In the genomic region with DNA sequence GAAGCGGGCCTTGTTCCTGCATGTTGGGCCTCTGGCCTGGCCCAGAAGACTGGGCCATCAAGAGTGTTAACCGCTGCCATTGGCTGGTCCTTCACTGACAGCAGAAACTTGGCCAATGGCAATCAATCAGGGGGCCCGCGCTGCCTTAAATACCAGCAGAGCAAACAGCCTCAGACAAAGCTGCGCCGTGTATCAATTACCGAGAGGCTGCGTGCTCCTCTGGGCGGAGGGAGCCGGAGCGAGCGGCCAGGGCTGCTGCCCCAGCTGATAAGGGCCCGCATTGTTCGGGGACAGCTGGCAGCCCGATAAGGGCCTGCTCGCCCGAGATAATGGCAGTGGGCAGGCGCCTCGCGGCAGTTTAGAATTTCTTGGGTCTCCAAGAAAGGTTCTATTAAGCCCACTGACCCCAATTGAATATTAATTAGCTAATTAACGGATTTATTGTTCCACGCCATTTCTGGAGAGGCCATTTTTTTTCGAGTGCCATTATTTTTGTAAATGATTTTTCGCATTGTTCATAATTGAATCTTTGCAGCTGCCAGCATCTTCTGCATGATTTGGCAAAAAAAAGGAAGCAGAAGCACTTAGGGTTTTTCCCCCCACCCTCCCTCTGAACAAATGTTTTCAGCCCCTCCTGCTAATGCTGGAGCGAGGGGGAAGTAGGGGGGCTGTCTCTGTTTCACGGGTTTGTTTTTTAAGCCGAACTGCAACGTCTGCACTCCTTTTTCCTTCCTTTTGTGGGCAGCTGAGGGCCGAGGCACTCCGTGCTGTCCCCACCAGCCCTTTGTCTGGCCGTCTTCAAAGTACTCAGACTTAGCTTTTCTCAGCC, we compare ENCODE assay signal across 9 cellular contexts. TPM values are rescaled to one million over a fixed set of nuclear protein-coding genes. Genes with fewer than 3 reads are reported as not detected.
DNase-seq lines count a peak whose midpoint lies in the region; ATAC-seq, FAIRE-seq and TF ChIP-seq lines count a peak whose summit lies in the region.
"Had no signal": no experiment of that assay in that cellular context is flagged by ENCODE, and none has a peak within 500 bp of the region (broad histone marks: within the 10 kb centered on the region; RNA-seq: fewer than 3 reads in every experiment).

No MANE protein-coding gene starts in this region.

- H2AFZ ChIP-seq in K562 (ENCODE audit: low read depth, low read length) = peak overlapping the region; percentile 63

- peak; percentile 74 for FAIRE-seq in K562 (lab: Jason Lieb, UNC)
- FAIRE-seq: colon had no signal

- peak overlapping the region; percentile 13 to 61; a peak in 2 of 4 replicates for H3K9ac ChIP-seq in K562 (ENCODE audit: insufficient read depth in 1 of 2, low read depth in 2 of 2, low read length in 2 of 2)

- TF ChIP-seq EP300 in K562 (IDR thresholded peaks at IDR 0.05; ENCODE audit: low read length) (peak; percentile 86), tibial nerve (IDR thresholded peaks at IDR 0.05) (peak in 1 of 2 donors; percentile 38)

- no peaks in the 10 kb centered on the region for H3K9me3 Mint-ChIP-seq in effector memory CD8-positive, alpha-beta T cell

- peaks cover 2 to 15% of the 10 kb centered on the region in 2 experiments; a peak in 2 of 5 replicates for H3K27me3 ChIP-seq in K562 (ENCODE audit: control insufficient read depth in 2 of 2, insufficient read depth in 2 of 2, low read length in 2 of 2)
- no peaks in the 10 kb centered on the region for H3K27me3 ChIP-seq in lung (ENCODE audit: control insufficient read depth, insufficient read depth)
- H3K27me3 ChIP-seq in tibial nerve = peaks cover 0 to 15% of the 10 kb centered on the region in 2 donors

- ATAC-seq in K562 (peak; percentile 90), lung (ENCODE audit: insufficient read depth, low FRiP score) (peak; percentile 21), HG03521 (IDR thresholded peaks at IDR 0.05; ENCODE audit: unreplicated experiment) (no peak)
- no peak for ATAC-seq in effector memory CD8-positive, alpha-beta T cell (replicated peaks)

- H3K4me3 Mint-ChIP-seq in effector memory CD8-positive, alpha-beta T cell = no peak overlapping the region

- no peak overlapping the region for H3K27ac Mint-ChIP-seq in effector memory CD8-positive, alpha-beta T cell

- no peak for TF ChIP-seq RAD21 in K562 (CRISPR knock-in tag; conservative IDR thresholded peaks at IDR 0.05 in 1 of 2, IDR thresholded peaks at IDR 0.05 in 1 of 2)

- WGBS in K562 (ENCODE audit: insufficient coverage, low coverage, missing lambda C conversion rate) = 3% methylated on average over 31 of the region's 31 CpGs
- 17 to 19% methylated on average over 31 of the region's 31 CpGs for WGBS in lung, 2 donors
- 42 to 43% methylated on average over 31 of the region's 31 CpGs for WGBS in tibial nerve, 2 donors

- peak overlapping the region; percentile 6 for H3K4me3 ChIP-seq in K562
- H3K4me3 ChIP-seq in lung = no peak overlapping the region
- peak overlapping the region in 2 of 4 donors; percentile 4 to 30 for H3K4me3 ChIP-seq in tibial nerve

- BruUV-seq in K562 (replicated peaks; lab: Mats Ljungman, UMichigan) = no TSS peak

- peaks cover 3% of the 10 kb centered on the region; the same call in 1 of the 2 replicates for H4K20me1 ChIP-seq in K562 (replicated peaks; ENCODE audit: control insufficient read depth, insufficient read depth, low read length)

- H3K36me3 ChIP-seq in K562 (ENCODE audit: control insufficient read depth, insufficient read depth, low read length) (no peaks in the 10 kb centered on the region), lung (ENCODE audit: control insufficient read depth in 2 of 2, insufficient read depth in 2 of 2, low read length in 2 of 2) (no peaks in the 10 kb centered on the region), tibial nerve (no peaks in the 10 kb centered on the region)

- H3K27me3 Mint-ChIP-seq in effector memory CD8-positive, alpha-beta T cell = peaks cover 36 to 86% of the 10 kb centered on the region in 2 donors

- no peaks in the 10 kb centered on the region for H3K9me1 ChIP-seq in K562 (ENCODE audit: control insufficient read depth, insufficient read depth, low read length)

- H3K4me1 ChIP-seq in K562 (replicated peaks in 1 of 2; ENCODE audit: control insufficient read depth in 2 of 2, insufficient read depth in 2 of 2, low read length in 2 of 2) (peaks cover 20 to 25% of the 10 kb centered on the region in 2 experiments; a peak in 4 of 5 replicates), lung (ENCODE audit: control insufficient read depth in 2 of 2, insufficient read depth in 2 of 2, low read length in 2 of 2) (peaks cover 2 to 8% of the 10 kb centered on the region in 2 donors), tibial nerve (peaks cover 0 to 13% (median 1%) of the 10 kb centered on the region in 4 donors)

- H3K9me3 ChIP-seq in K562 (replicated peaks; ENCODE audit: control insufficient read depth, insufficient read depth, low read depth, low read length) (no peaks in the 10 kb centered on the region), lung (ENCODE audit: control insufficient read depth in 2 of 2, insufficient read depth in 1 of 2, low read length in 1 of 2) (peaks cover 0 to 5% of the 10 kb centered on the region in 2 donors), tibial nerve (no peaks in the 10 kb centered on the region)

- peak; percentile 50 for DNase-seq in activated CD8-positive, alpha-beta memory T cell treated with anti-CD3 and anti-CD28 coated beads for 24 hours
- DNase-seq in activated CD8-positive, alpha-beta memory T cell treated with anti-CD3 and anti-CD28 coated beads, Interleukin-2, amount 50 U/mL, for 4 hours = no peak
- DNase-seq in K562 (ENCODE audit: extremely low read depth in 1 of 4, low spot score in 3 of 4) (peak; percentile 87 to 91 (median 88)), lung (ENCODE audit: low spot score) (no peak), tibial nerve (ENCODE audit: low spot score in 2 of 2) (no peak)
- DNase-seq in activated CD4-positive, alpha-beta T cell treated with anti-CD3 and anti-CD28 coated beads, Interleukin-2, amount 50 U/mL, for 1 hour = no peak
- DNase-seq in effector memory CD8-positive, alpha-beta T cell = no peak

- TF ChIP-seq POLR2A in K562 (conservative IDR thresholded peaks at IDR 0.05) = no peak
- no peak for TF ChIP-seq POLR2A in tibial nerve (IDR thresholded peaks at IDR 0.05)

- no peak for TF ChIP-seq CTCF in K562 (IDR thresholded peaks at IDR 0.05 in 2 of 3, conservative IDR thresholded peaks at IDR 0.05 in 1 of 3; ENCODE audit: insufficient read depth in 2 of 3, low read depth in 1 of 3, low read length in 3 of 3)
- no peak for TF ChIP-seq CTCF in lung (IDR thresholded peaks at IDR 0.05; ENCODE audit: control extremely low read depth, extremely low read depth)
- TF ChIP-seq CTCF in tibial nerve (IDR thresholded peaks at IDR 0.05) = no peak

- H3K27ac ChIP-seq in K562 (ENCODE audit: extremely low read depth, low read depth, low read length) (no peak overlapping the region; the same call in 2 of the 3 replicates), lung (ENCODE audit: low read depth in 1 of 2, low read length in 1 of 2) (peak overlapping the region in 1 of 2 donors; percentile 10), tibial nerve (peak overlapping the region in 3 of 4 donors; percentile 33 to 68 (median 35))

- H3K4me2 ChIP-seq in K562 (ENCODE audit: insufficient read depth, low read length) = peak overlapping the region; percentile 68

- no peaks in the 10 kb centered on the region for H3K36me3 Mint-ChIP-seq in effector memory CD8-positive, alpha-beta T cell (ENCODE audit: insufficient read depth)

- POLR2A ChIA-PET in K562 (lab: Yijun Ruan, JAX) = interaction anchor here (0.5 to 1.9 kb wide), 11 partner anchors 8 to 944 kb away, joined by 3 to 7 read pairs (median 4); no protein-coding TSS in a partner anchor

- peaks cover 0 to 4% of the 10 kb centered on the region in 2 donors for H3K4me1 Mint-ChIP-seq in effector memory CD8-positive, alpha-beta T cell (ENCODE audit: low read depth in 2 of 2)

- no peaks in the 10 kb centered on the region for H3K79me2 ChIP-seq in K562 (ENCODE audit: control insufficient read depth, insufficient read depth, low read length)

- intact Hi-C loops in K562 (cut with micrococcal nuclease) = no loop called here

- CTCF ChIA-PET in K562 (lab: Yijun Ruan, JAX; ENCODE audit: low intra/inter-chr PET ratio) = no interaction called here

- in situ Hi-C loops in K562 (cut with MboI) = no loop called here

RNA-seq across cellular contexts. Expression of a gene that starts 37.6 kb away (rescaled TPM):
- total RNA-seq in K562 (2011; cell fraction: chromatin; rRNA removed; ENCODE audit: low replicate concordance) = not detected in 2 replicates
- total RNA-seq in K562 (2011; cell fraction: nucleolus; rRNA removed) = not detected in 2 replicates
- total RNA-seq in K562 (2011; cell fraction: nucleoplasm; rRNA removed) = not detected in 2 replicates
- total RNA-seq in K562 (2014; rRNA removed) = not detected in 2 replicates
- total RNA-seq in K562 (2014; rRNA removed; fragmentation: Illumina TruSeq; extraction: Trizol) = 0.29 TPM in 1 of 2 replicates, not detected in the other
- total RNA-seq in K562 (2015; rRNA removed; fragmentation: Illumina TruSeq; extraction: Trizol) = not detected in 2 replicates
- 0.11 and 0.16 TPM in 2 replicates for total RNA-seq in K562 (2021)
- polyA plus RNA-seq in K562 (2011; rRNA removed) = 0.03 TPM in 2 replicates
- not detected in 2 replicates for polyA plus RNA-seq in K562 (2011; cell fraction: cytosol; rRNA removed)
- polyA plus RNA-seq in K562 (2011; cell fraction: nucleus; rRNA removed) = 0.14 TPM in 1 of 2 replicates, not detected in the other
- 0.05 and 0.33 TPM in 2 replicates for polyA plus RNA-seq in K562 (2012)
- polyA plus RNA-seq in K562 (2014; fragmentation: Illumina TruSeq; extraction: Trizol) = not detected in 2 replicates
- under 1 TPM; 0.03 to 0.14 TPM for polyA plus RNA-seq in K562 (2014; fragmentation: Nextera tagmentation; extraction: Ambion mirVana)
- polyA plus RNA-seq in K562 (2014; rRNA removed) = 0.05 and 0.07 TPM in 2 replicates
- not detected in 2 replicates for polyA minus RNA-seq in K562 (2011; rRNA and poly(A)+ RNA removed)
- polyA minus RNA-seq in K562 (2011; cell fraction: cytosol; rRNA and poly(A)+ RNA removed) = not detected in 2 replicates
- not detected in 2 replicates for polyA minus RNA-seq in K562 (2011; cell fraction: nucleus; rRNA and poly(A)+ RNA removed)
- total RNA-seq in lung = 10 to 100 TPM in 1 of 2 donors, 1 to 10 TPM in 1; 9.4 to 10.2 TPM
- polyA plus RNA-seq in lung = 1 to 10 TPM; 2.0 to 10.0 TPM
- 10 to 100 TPM; 11.8 to 28.2 (median 18.9) TPM for total RNA-seq in tibial nerve

RNA-seq across cellular contexts. Expression of a gene that starts 57.2 kb away (rescaled TPM):
- not detected in 2 replicates for total RNA-seq in K562 (2011; cell fraction: chromatin; rRNA removed; ENCODE audit: low replicate concordance)
- not detected in 2 replicates for total RNA-seq in K562 (2011; cell fraction: nucleolus; rRNA removed)
- not detected in 2 replicates for total RNA-seq in K562 (2011; cell fraction: nucleoplasm; rRNA removed)
- not detected in 2 replicates for total RNA-seq in K562 (2014; rRNA removed)
- not detected in 2 replicates for total RNA-seq in K562 (2014; rRNA removed; fragmentation: Illumina TruSeq; extraction: Trizol)
- total RNA-seq in K562 (2015; rRNA removed; fragmentation: Illumina TruSeq; extraction: Trizol) = not detected in 2 replicates
- not detected in 2 replicates for total RNA-seq in K562 (2021)
- not detected in 2 replicates for polyA plus RNA-seq in K562 (2011; rRNA removed)
- polyA plus RNA-seq in K562 (2011; cell fraction: cytosol; rRNA removed) = not detected in 2 replicates
- not detected in 2 replicates for polyA plus RNA-seq in K562 (2011; cell fraction: nucleus; rRNA removed)
- polyA plus RNA-seq in K562 (2012) = not detected in 2 replicates
- polyA plus RNA-seq in K562 (2014; fragmentation: Illumina TruSeq; extraction: Trizol) = not detected in 2 replicates
- polyA plus RNA-seq in K562 (2014; fragmentation: Nextera tagmentation; extraction: Ambion mirVana) = not detected
- polyA plus RNA-seq in K562 (2014; rRNA removed) = not detected in 2 replicates
- polyA minus RNA-seq in K562 (2011; rRNA and poly(A)+ RNA removed) = not detected in 2 replicates
- not detected in 2 replicates for polyA minus RNA-seq in K562 (2011; cell fraction: cytosol; rRNA and poly(A)+ RNA removed)
- polyA minus RNA-seq in K562 (2011; cell fraction: nucleus; rRNA and poly(A)+ RNA removed) = not detected in 2 replicates
- total RNA-seq in lung = under 1 TPM; 0.26 to 0.34 TPM
- not detected for polyA plus RNA-seq in lung
- not detected for total RNA-seq in tibial nerve

Comparison
In these comparisons a context has a peak if more than half of its experiments do, and no peak if none do; other contexts are left out.
1. DNase-seq: peak in activated CD8-positive, alpha-beta memory T cell treated with anti-CD3 and anti-CD28 coated beads for 24 hours (single experiment) and K562 (4 of 4); none in activated CD8-positive, alpha-beta memory T cell treated with anti-CD3 and anti-CD28 coated beads, Interleukin-2, amount 50 U/mL, for 4 hours (single experiment), lung (single experiment), tibial nerve (0 of 2), activated CD4-positive, alpha-beta T cell treated with anti-CD3 and anti-CD28 coated beads, Interleukin-2, amount 50 U/mL, for 1 hour (single experiment) and effector memory CD8-positive, alpha-beta T cell (0 of 3).
2. ATAC-seq: peak in K562 (single experiment) and lung (single experiment); none in HG03521 (single experiment) and effector memory CD8-positive, alpha-beta T cell (single experiment).
3. RNA of a gene that starts 37.6 kb away (total RNA-seq): 11.8 to 28.2 TPM in tibial nerve and 9.4 to 10.2 TPM in lung; 0.11 to 0.29 TPM in K562; every median in the first group is over 4 times any median in the second.